In genomic region chr2:128036748-128037607, GRCh38 we compare ENCODE assay signal across 23 cellular contexts.
"Had no signal": no experiment of that assay in that cellular context is flagged by ENCODE, and none has a peak within 500 bp of the region (broad histone marks: within the 10 kb centered on the region; RNA-seq: fewer than 3 reads in every experiment).

No MANE protein-coding gene starts in this region.

- DNase-seq: activated CD4-positive, alpha-beta memory T cell treated with anti-CD3 and anti-CD28 coated beads for 36 hours; activated CD4-positive, alpha-beta T cell treated with anti-CD3 and anti-CD28 coated beads for 48 hours; activated effector memory CD4-positive, alpha-beta T cell treated with Interleukin-2 at 50 U/mL for 16 hours; activated naive CD4-positive, alpha-beta T cell treated with anti-CD3 and anti-CD28 coated beads for 36 hours; activated naive CD8-positive, alpha-beta T cell treated with anti-CD3 and anti-CD28 coated beads, Interleukin-2, amount 10 ng/mL, durations not matched to agents 7 days and 5 days; activated T-cell treated with anti-CD3 and anti-CD28 coated beads, Interleukin-2, amount 50 U/mL, for 72 hours; body of pancreas; heart right ventricle; islet precursor cell; lower lobe of right lung; mesendoderm; mucosa of descending colon; nephron progenitor cell; nucleus accumbens; posterior cingulate gyrus; stimulated activated CD4-positive, alpha-beta T cell treated with anti-CD3 and anti-CD28 coated beads, Interleukin-2, amount 100 ng/mL, for 48 hours; stimulated activated CD8-positive, alpha-beta memory T cell treated with anti-CD3 and anti-CD28 coated beads, Interleukin-4, amount 100 ng/mL, for 48 hours; stimulated activated naive CD4-positive, alpha-beta T cell; T-helper 17 cell; testis; upper lobe of right lung had no signal

- H3K27me3 ChIP-seq: body of pancreas, testis, upper lobe of right lung had no signal

- H3K4me1 ChIP-seq: body of pancreas, heart right ventricle, lower lobe of right lung, testis, upper lobe of right lung had no signal

- ATAC-seq: activated T-cell treated with anti-CD3 and anti-CD28 coated beads, Interleukin-2, amount 50 U/mL, for 72 hours; body of pancreas; heart right ventricle; lower lobe of right lung; mucosa of descending colon; sciatic nerve; T-helper 17 cell; upper lobe of right lung had no signal

- H3K27ac ChIP-seq: body of pancreas, epithelial cell of prostate, heart right ventricle, lower lobe of right lung, testis, upper lobe of right lung had no signal

- H3K36me3 ChIP-seq: heart right ventricle, lower lobe of right lung, upper lobe of right lung had no signal

- H3K9me3 ChIP-seq: testis had no signal

- H3K4me3 ChIP-seq: body of pancreas, heart right ventricle, lower lobe of right lung, mucosa of descending colon, testis, upper lobe of right lung had no signal
